ENCODE assay signal across 3 cellular contexts in genomic region chr3:143447491-143447890, GRCh38.
A peak's percentile ranks its signal among the peaks of the same experiment; 100 is the strongest.
TF ChIP-seq lines count a peak whose summit lies in the region.

No MANE protein-coding gene starts in this region.

TF ChIP-seq in A549, 52 proteins besides CTCF, POLR2A, EP300 and RAD21:
- no peak for TF ChIP-seq NPAS2 (CRISPR knock-in tag; IDR thresholded peaks at IDR 0.05; ENCODE audit: borderline replicate concordance)
- TF ChIP-seq MAFK (IDR thresholded peaks at IDR 0.05; ENCODE audit: partially characterized antibody), result peak; percentile 70
- no peak for TF ChIP-seq MAX (IDR thresholded peaks at IDR 0.05)

TF ChIP-seq in IMR-90, 13 proteins besides CTCF, POLR2A, EP300 and RAD21:
- TF ChIP-seq MAFK (IDR thresholded peaks at IDR 0.05; ENCODE audit: low read depth, low read length) (peak; percentile 60), CEBPB (IDR thresholded peaks at IDR 0.05; ENCODE audit: low read depth, low read length) (no peak)

TF ChIP-seq in K562, 482 proteins besides CTCF, POLR2A, EP300 and RAD21:
- TF ChIP-seq C11orf30 (IDR thresholded peaks at IDR 0.05; ENCODE audit: low read depth) (peak; percentile 66), MAFF (IDR thresholded peaks at IDR 0.05; ENCODE audit: low read length) (peak; percentile 53; the same call in 1 of the 2 replicates), RNF219 (CRISPR knock-in tag; IDR thresholded peaks at IDR 0.05) (no peak), ZNF316 (IDR thresholded peaks at IDR 0.05) (peak; percentile 71), HNRNPK (IDR thresholded peaks at IDR 0.05; ENCODE audit: low read depth, low read length, poor library complexity, severe bottlenecking) (no peak), FOXP4 (CRISPR knock-in tag; IDR thresholded peaks at IDR 0.05; ENCODE audit: borderline replicate concordance) (no peak), ESRRB (CRISPR knock-in tag; IDR thresholded peaks at IDR 0.05; ENCODE audit: borderline replicate concordance) (no peak), FIP1L1 (IDR thresholded peaks at IDR 0.05; ENCODE audit: low read depth, low read length, poor library complexity, severe bottlenecking) (no peak), MAFK (IDR thresholded peaks at IDR 0.05; ENCODE audit: low read length) (peak; percentile 36; the same call in 1 of the 2 replicates), TEAD1 (CRISPR knock-in tag; IDR thresholded peaks at IDR 0.05) (no peak), ZNF318 (IDR thresholded peaks at IDR 0.05; ENCODE audit: borderline replicate concordance in 1 of 2, low read depth in 1 of 2) (no peak), ARID4B (CRISPR knock-in tag; IDR thresholded peaks at IDR 0.05) (no peak), GTF2F1 (IDR thresholded peaks at IDR 0.05; ENCODE audit: low read depth, low read length) (no peak), CEBPZ (IDR thresholded peaks at IDR 0.05; ENCODE audit: borderline replicate concordance, low read depth, low read length) (no peak), MAFG (tag; conservative IDR thresholded peaks at IDR 0.05) (0 out of 2 replicates have a peak, but pooled peaks have one; percentile 25)
